In genomic region chr10:100186253-100186780, GRCh38 we compare ENCODE assay signal across 8 cellular contexts. TPM values are rescaled to one million over a fixed set of nuclear protein-coding genes. Genes with fewer than 3 reads are reported as not detected.
DNase-seq lines count a peak whose midpoint lies in the region; ATAC-seq, FAIRE-seq and TF ChIP-seq lines count a peak whose summit lies in the region.

No MANE protein-coding gene starts in this region.

- H3K79me2 ChIP-seq in keratinocyte (ENCODE audit: control insufficient read depth, insufficient read depth, low read length): peaks cover 34% of the 10 kb centered on the region

- H3K4me3 ChIP-seq in AG04449 (ENCODE audit: low read depth, low read length) (peak overlapping the region; percentile 89), GM08714 (ENCODE audit: low read length) (peak overlapping the region; percentile 97), body of pancreas (peak overlapping the region; percentile 70 to 95), keratinocyte (ENCODE audit: control insufficient read depth in 2 of 3, extremely low read depth in 1 of 3, insufficient read depth in 2 of 3, low read depth in 1 of 3, low read length in 3 of 3) (peak overlapping the region; percentile 74 to 97 (median 89))

- H3K9me3 ChIP-seq in body of pancreas: no peaks in the 10 kb centered on the region
- no peaks in the 10 kb centered on the region for H3K9me3 ChIP-seq in keratinocyte (ENCODE audit: control insufficient read depth, low read depth, low read length)

- H3K9ac ChIP-seq in keratinocyte (ENCODE audit: control insufficient read depth, extremely low read depth, insufficient read depth, low read length): peak overlapping the region; percentile 98

- TF ChIP-seq POLR2A in body of pancreas (IDR thresholded peaks at IDR 0.05): no peak

- intact Hi-C loops in body of pancreas (cut with DNase I): no loop called here

- H4K20me1 ChIP-seq in keratinocyte (ENCODE audit: control insufficient read depth, extremely low read depth, insufficient read depth, low read length): no peaks in the 10 kb centered on the region

- dilution Hi-C loops in keratinocyte (cut with MboI; ENCODE audit: extremely low pct_ligation_motif_present, low sequenced_read_pairs): no loop called here

- peak; percentile 42 for ATAC-seq in HG02763 (IDR thresholded peaks at IDR 0.05; ENCODE audit: unreplicated experiment)
- ATAC-seq in body of pancreas: peak; percentile 54

- H3K4me1 ChIP-seq in body of pancreas (peaks cover 23% of the 10 kb centered on the region), keratinocyte (ENCODE audit: control insufficient read depth, extremely low read depth, insufficient read depth, low read length) (peaks cover 26% of the 10 kb centered on the region)

- WGBS in body of pancreas, 2 donors: 0% methylated on average over 13 to 14 of the region's 14 CpGs

- CTCF ChIA-PET in AG04449 (lab: Yijun Ruan, JAX): interaction anchor here (1.6 to 3.1 kb wide), 3 partner anchors 15 to 340 kb away, joined by 5 to 15 read pairs (median 9); no protein-coding TSS in a partner anchor

- H3K27ac ChIP-seq in body of pancreas (peak overlapping the region; percentile 74 to 84 (median 80)), keratinocyte (ENCODE audit: control insufficient read depth, insufficient read depth, low read length) (peak overlapping the region; percentile 97)

- H3K9me3 Mint-ChIP-seq in stimulated activated naive CD8-positive, alpha-beta T cell treated with anti-CD3 and anti-CD28 coated beads, Interleukin-15, Interleukin-2, amounts not matched to agents 100 ng/mL and 50 ng/mL, for 24 hours: no peaks in the 10 kb centered on the region

- H3K4me3 Mint-ChIP-seq in stimulated activated naive CD8-positive, alpha-beta T cell treated with anti-CD3 and anti-CD28 coated beads, Interleukin-15, Interleukin-2, amounts not matched to agents 100 ng/mL and 50 ng/mL, for 24 hours: peak overlapping the region; percentile 90

- FAIRE-seq in keratinocyte (lab: Jason Lieb, UNC): peak; percentile 61

- peak overlapping the region; percentile 89 for H3K27ac Mint-ChIP-seq in stimulated activated naive CD8-positive, alpha-beta T cell treated with anti-CD3 and anti-CD28 coated beads, Interleukin-15, Interleukin-2, amounts not matched to agents 100 ng/mL and 50 ng/mL, for 24 hours

- DNase-seq in AG04449 (ENCODE audit: low read depth, low spot score) (no peak), NCI-H2227 treated with DMSO at 0.1 percent for 48 hours (lab: John Stamatoyannopoulos, UW) (peak; percentile 55), body of pancreas (peak in 3 of 4 donors; percentile 29 to 47 (median 40)), keratinocyte (ENCODE audit: low read depth, low spot score) (no peak), SHP77 treated with DMSO at 0.1 percent for 48 hours (lab: John Stamatoyannopoulos, UW) (no peak)

- H3K9me1 ChIP-seq in keratinocyte (ENCODE audit: control insufficient read depth, extremely low read depth, insufficient read depth, low read length): no peaks in the 10 kb centered on the region

- H3K4me1 Mint-ChIP-seq in stimulated activated naive CD8-positive, alpha-beta T cell treated with anti-CD3 and anti-CD28 coated beads, Interleukin-15, Interleukin-2, amounts not matched to agents 100 ng/mL and 50 ng/mL, for 24 hours (ENCODE audit: low read depth): peaks cover 56% of the 10 kb centered on the region

- H2AFZ ChIP-seq in keratinocyte (ENCODE audit: control insufficient read depth, low read length): peak overlapping the region; percentile 99

- H3K27me3 ChIP-seq in body of pancreas: no peaks in the 10 kb centered on the region
- no peaks in the 10 kb centered on the region for H3K27me3 ChIP-seq in keratinocyte (ENCODE audit: control insufficient read depth, extremely low read depth, insufficient read depth, low read length)

- TF ChIP-seq CTCF in AG04449 (IDR thresholded peaks at IDR 0.05; ENCODE audit: insufficient read depth, low read length, missing control alignments) (no peak), body of pancreas (IDR thresholded peaks at IDR 0.05) (no peak), keratinocyte (optimal IDR thresholded peaks at IDR 0.05 in 1 of 3, IDR thresholded peaks at IDR 0.05 in 1 of 3, conservative IDR thresholded peaks at IDR 0.05 in 1 of 3; ENCODE audit: extremely low read depth in 1 of 3, insufficient read depth in 2 of 3, low read length in 3 of 3) (no peak)

- H3K36me3 ChIP-seq in body of pancreas (replicated peaks in 1 of 2; ENCODE audit: insufficient read depth in 1 of 2, low read depth in 2 of 2) (no peaks in the 10 kb centered on the region), keratinocyte (ENCODE audit: control insufficient read depth in 2 of 2, extremely low read depth in 1 of 2, insufficient read depth in 2 of 2, low read length in 2 of 2) (peaks cover 5 to 7% of the 10 kb centered on the region in 2 experiments)

- H3K4me2 ChIP-seq in keratinocyte (ENCODE audit: control insufficient read depth, extremely low read depth, insufficient read depth, low read depth, low read length): peak overlapping the region; percentile 90

- POLR2A ChIA-PET in AG04449 (lab: Yijun Ruan, JAX): no interaction called here

- H3K36me3 Mint-ChIP-seq in stimulated activated naive CD8-positive, alpha-beta T cell treated with anti-CD3 and anti-CD28 coated beads, Interleukin-15, Interleukin-2, amounts not matched to agents 100 ng/mL and 50 ng/mL, for 24 hours (ENCODE audit: low read depth): peaks cover 71% of the 10 kb centered on the region

- no peaks in the 10 kb centered on the region for H3K27me3 Mint-ChIP-seq in stimulated activated naive CD8-positive, alpha-beta T cell treated with anti-CD3 and anti-CD28 coated beads, Interleukin-15, Interleukin-2, amounts not matched to agents 100 ng/mL and 50 ng/mL, for 24 hours

RNA-seq across cellular contexts. Expression of gene ERLIN1, which starts 0.5 kb away (rescaled TPM):
- total RNA-seq in body of pancreas: 10 to 100 TPM in 1 of 2 donors, 1 to 10 TPM in 1; 3.6 to 14.3 TPM
- polyA plus RNA-seq in keratinocyte: 26.0 to 49.2 TPM (median 45.6 TPM) in 3 replicates
- 37.1 TPM for polyA plus RNA-seq in keratinocyte (2011; ENCODE audit: low read depth)
- 15.3 and 26.4 TPM in 2 replicates for polyA plus RNA-seq in keratinocyte (2011; cell fraction: cytosol; rRNA removed)
- 38.9 and 43.8 TPM in 2 replicates for polyA plus RNA-seq in keratinocyte (2011; cell fraction: nucleus; rRNA removed)
- 24.4 and 41.0 TPM in 2 replicates for polyA plus RNA-seq in keratinocyte (2012; ENCODE audit: low replicate concordance)
- polyA minus RNA-seq in keratinocyte: 11.0 to 36.1 TPM (median 15.9 TPM) in 3 replicates
- 14.2 TPM for polyA minus RNA-seq in keratinocyte (2011; cell fraction: cytosol; rRNA and poly(A)+ RNA removed)
- polyA minus RNA-seq in keratinocyte (2011; cell fraction: nucleus; rRNA and poly(A)+ RNA removed): 17.5 and 44.1 TPM in 2 replicates

RNA-seq across cellular contexts. Expression of gene CHUK, which starts 43.1 kb away (rescaled TPM):
- 10 to 100 TPM in 1 of 2 donors, 1 to 10 TPM in 1; 8.6 to 13.7 TPM for total RNA-seq in body of pancreas
- 13.4 to 21.8 TPM (median 14.0 TPM) in 3 replicates for polyA plus RNA-seq in keratinocyte
- 20.7 TPM for polyA plus RNA-seq in keratinocyte (2011; ENCODE audit: low read depth)
- 11.2 and 21.6 TPM in 2 replicates for polyA plus RNA-seq in keratinocyte (2011; cell fraction: cytosol; rRNA removed)
- polyA plus RNA-seq in keratinocyte (2011; cell fraction: nucleus; rRNA removed): 11.8 and 17.0 TPM in 2 replicates
- 12.4 and 17.2 TPM in 2 replicates for polyA plus RNA-seq in keratinocyte (2012; ENCODE audit: low replicate concordance)
- 1.6 to 19.9 TPM (median 8.9 TPM) in 3 replicates for polyA minus RNA-seq in keratinocyte
- polyA minus RNA-seq in keratinocyte (2011; cell fraction: cytosol; rRNA and poly(A)+ RNA removed): 6.9 TPM
- polyA minus RNA-seq in keratinocyte (2011; cell fraction: nucleus; rRNA and poly(A)+ RNA removed): 9.1 and 16.7 TPM in 2 replicates

Comparison
In these comparisons a context has a peak if more than half of its experiments do, and no peak if none do; other contexts are left out.
1. DNase-seq: peak in NCI-H2227 treated with DMSO at 0.1 percent for 48 hours (single experiment) and body of pancreas (3 of 4); none in AG04449 (single experiment), keratinocyte (single experiment) and SHP77 treated with DMSO at 0.1 percent for 48 hours (single experiment).
2. Peak in every context shown above with its lines, with median percentiles within 50 percentile points of each other: H3K4me3 ChIP-seq.